In the genomic region with DNA sequence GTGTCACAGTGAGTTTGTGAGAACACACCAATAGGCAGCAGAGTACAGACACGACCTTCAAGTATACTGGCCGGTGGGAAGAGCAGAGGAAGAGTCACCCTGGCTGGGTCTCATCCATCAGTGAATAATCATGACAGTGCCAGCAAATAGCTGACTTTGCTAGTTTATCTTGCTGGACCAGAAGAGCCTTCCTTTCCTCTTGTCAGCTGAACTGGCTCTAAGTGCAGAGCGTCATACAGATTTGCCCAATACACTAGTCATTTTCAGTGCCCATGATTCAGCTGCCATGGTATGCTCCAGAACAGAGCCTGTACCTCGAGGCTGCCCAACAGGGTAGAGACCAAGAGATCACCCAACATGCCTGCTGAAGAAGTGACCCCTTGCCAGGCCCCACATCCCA, we compare ENCODE assay signal across 36 cellular contexts.
"Had no signal": no experiment of that assay in that cellular context is flagged by ENCODE, and none has a peak within 500 bp of the region (broad histone marks: within the 10 kb centered on the region; RNA-seq: fewer than 3 reads in every experiment).

No MANE protein-coding gene starts in this region.

- H3K36me3 ChIP-seq: adrenal gland, breast epithelium, gastrocnemius medialis, heart left ventricle, WERI-Rb-1 had no signal

- H3K27me3 ChIP-seq: adrenal gland, breast epithelium, dorsolateral prefrontal cortex had no signal

- DNase-seq: activated B cell treated with CpG ODN at 0.5 μM for 24 hours; activated CD4-positive, alpha-beta memory T cell treated with anti-CD3 and anti-CD28 coated beads for 36 hours; activated CD4-positive, alpha-beta T cell treated with anti-CD3 and anti-CD28 coated beads for 48 hours; activated CD8-positive, alpha-beta memory T cell treated with anti-CD3 and anti-CD28 coated beads, Interleukin-2, amount 10 ng/mL, durations not matched to agents 7 days and 5 days; activated CD8-positive, alpha-beta memory T cell treated with anti-CD3 and anti-CD28 coated beads, Interleukin-2, amount 50 U/mL, for 4 hours; activated CD8-positive, alpha-beta T cell treated with anti-CD3 and anti-CD28 coated beads, Interleukin-2, amount 10 ng/mL, durations not matched to agents 7 days and 5 days; activated effector memory CD4-positive, alpha-beta T cell treated with anti-CD3 and anti-CD28 coated beads, Interleukin-2, amount 50 U/mL, for 16 hours; activated naive CD4-positive, alpha-beta T cell treated with anti-CD3 and anti-CD28 coated beads for 36 hours; activated naive CD8-positive, alpha-beta T cell treated with anti-CD3 and anti-CD28 coated beads for 36 hours; activated naive CD8-positive, alpha-beta T cell treated with anti-CD3 and anti-CD28 coated beads, Interleukin-2, amount 50 U/mL, for 24 hours; activated T-cell treated with anti-CD3 and anti-CD28 coated beads, Interleukin-2, amount 50 U/mL, for 1 hour; activated T-cell treated with anti-CD3 and anti-CD28 coated beads, Interleukin-2, amount 50 U/mL, for 48 hours; adrenal gland; amygdala; aorta; dorsolateral prefrontal cortex; effector memory CD8-positive, alpha-beta T cell; foreskin keratinocyte; gastrocnemius medialis; glutamatergic neuron; heart left ventricle; T-helper 1 cell; T-helper 17 cell; T1000; WERI-Rb-1 had no signal

- H3K27ac ChIP-seq: adrenal gland, breast epithelium, coronary artery, dorsolateral prefrontal cortex, epithelial cell of prostate, foreskin keratinocyte, gastrocnemius medialis, heart left ventricle, WERI-Rb-1 had no signal

- H3K9me3 ChIP-seq: adrenal gland, gastrocnemius medialis had no signal

- H3K4me1 Mint-ChIP-seq: activated B cell treated with CpG ODN at 0.5 μM for 24 hours; activated CD8-positive, alpha-beta memory T cell treated with anti-CD3 and anti-CD28 coated beads, Interleukin-2, amount 10 ng/mL, durations not matched to agents 7 days and 5 days; activated naive CD4-positive, alpha-beta T cell treated with anti-CD3 and anti-CD28 coated beads, Interleukin-2, amount 50 U/mL, for 24 hours; activated naive CD8-positive, alpha-beta T cell treated with anti-CD3 and anti-CD28 coated beads, Interleukin-2, amount 50 U/mL, for 24 hours; brain; central memory CD8-positive, alpha-beta T cell; T-helper 17 cell had no signal

- H3K27ac Mint-ChIP-seq: activated B cell treated with CpG ODN at 0.5 μM for 24 hours; activated CD4-positive, alpha-beta memory T cell treated with anti-CD3 and anti-CD28 coated beads for 36 hours; activated CD8-positive, alpha-beta memory T cell treated with anti-CD3 and anti-CD28 coated beads, Interleukin-2, amount 10 ng/mL, durations not matched to agents 7 days and 5 days; activated CD8-positive, alpha-beta T cell treated with anti-CD3 and anti-CD28 coated beads, Interleukin-2, amount 10 ng/mL, durations not matched to agents 7 days and 5 days; activated naive CD4-positive, alpha-beta T cell treated with anti-CD3 and anti-CD28 coated beads for 36 hours; activated naive CD4-positive, alpha-beta T cell treated with anti-CD3 and anti-CD28 coated beads, Interleukin-2, amount 50 U/mL, for 24 hours; activated naive CD8-positive, alpha-beta T cell treated with anti-CD3 and anti-CD28 coated beads for 36 hours; activated naive CD8-positive, alpha-beta T cell treated with anti-CD3 and anti-CD28 coated beads, Interleukin-2, amount 50 U/mL, for 24 hours; activated T-helper 1 cell treated with anti-CD3 and anti-CD28 coated beads, Interleukin-12 subunit alpha, Interleukin-12 subunit beta, Interleukin-2, Interleukin-4 antibody, amounts not matched to agents 30 ng/mL and 10 ng/mL and 1 ng/mL, durations not matched to agents 14 hours and 24 hours and 36 hours; activated T-helper 2 cell treated with anti-CD3 and anti-CD28 coated beads, Interferon-gamma antibody, Interleukin-2, Interleukin-4, amounts not matched to agents 10 μg/mL and 5 μg/mL and 100 μg/mL, durations not matched to agents 14 hours and 24 hours and 36 hours; brain; dendritic cell treated with granulocyte-macrophage colony-stimulating factor and Interleukin-4, amounts not matched to agents 40 ng/mL and 50 ng/mL, for 4 days; effector memory CD8-positive, alpha-beta T cell; T-helper 17 cell; T-helper 2 cell treated with Interferon-gamma antibody and Interleukin-4, amounts not matched to agents 5 μg/mL and 100 μg/mL, for 36 hours had no signal

- ATAC-seq: activated CD4-positive, CD25-positive, alpha-beta regulatory T cell treated with anti-CD3 and anti-CD28 coated beads, Interleukin-2, amount 50 U/mL, for 24 hours; activated CD8-positive, alpha-beta memory T cell treated with anti-CD3 and anti-CD28 coated beads, Interleukin-2, amount 10 ng/mL, durations not matched to agents 7 days and 5 days; activated CD8-positive, alpha-beta T cell treated with anti-CD3 and anti-CD28 coated beads, Interleukin-2, amount 10 ng/mL, durations not matched to agents 7 days and 5 days; activated naive CD8-positive, alpha-beta T cell treated with anti-CD3 and anti-CD28 coated beads, Interleukin-2, amount 50 U/mL, for 24 hours; effector memory CD8-positive, alpha-beta T cell; foreskin keratinocyte; gastrocnemius medialis; heart left ventricle; T-helper 17 cell had no signal

- H3K4me3 ChIP-seq: adrenal gland, breast epithelium, coronary artery, dorsolateral prefrontal cortex, gastrocnemius medialis, heart left ventricle had no signal

- H3K4me3 Mint-ChIP-seq: activated B cell treated with CpG ODN at 0.5 μM for 24 hours; activated CD4-positive, alpha-beta memory T cell treated with anti-CD3 and anti-CD28 coated beads for 36 hours; activated CD8-positive, alpha-beta memory T cell treated with anti-CD3 and anti-CD28 coated beads, Interleukin-2, amount 10 ng/mL, durations not matched to agents 7 days and 5 days; activated CD8-positive, alpha-beta T cell treated with anti-CD3 and anti-CD28 coated beads, Interleukin-2, amount 10 ng/mL, durations not matched to agents 7 days and 5 days; activated naive CD4-positive, alpha-beta T cell treated with anti-CD3 and anti-CD28 coated beads for 36 hours; activated naive CD4-positive, alpha-beta T cell treated with anti-CD3 and anti-CD28 coated beads, Interleukin-2, amount 50 U/mL, for 24 hours; activated naive CD8-positive, alpha-beta T cell treated with anti-CD3 and anti-CD28 coated beads for 36 hours; activated naive CD8-positive, alpha-beta T cell treated with anti-CD3 and anti-CD28 coated beads, Interleukin-2, amount 50 U/mL, for 24 hours; activated T-helper 1 cell treated with anti-CD3 and anti-CD28 coated beads, Interleukin-12 subunit alpha, Interleukin-12 subunit beta, Interleukin-2, Interleukin-4 antibody, amounts not matched to agents 30 ng/mL and 10 ng/mL and 1 ng/mL, durations not matched to agents 14 hours and 24 hours and 36 hours; brain; central memory CD8-positive, alpha-beta T cell; dendritic cell treated with granulocyte-macrophage colony-stimulating factor and Interleukin-4, amounts not matched to agents 40 ng/mL and 50 ng/mL, for 4 days; effector memory CD8-positive, alpha-beta T cell; T-helper 17 cell; T-helper 2 cell treated with Interferon-gamma antibody and Interleukin-4, amounts not matched to agents 5 μg/mL and 100 μg/mL, for 36 hours had no signal

- H3K4me1 ChIP-seq: adrenal gland, breast epithelium, foreskin keratinocyte, gastrocnemius medialis, heart left ventricle had no signal
